In the genomic region with DNA sequence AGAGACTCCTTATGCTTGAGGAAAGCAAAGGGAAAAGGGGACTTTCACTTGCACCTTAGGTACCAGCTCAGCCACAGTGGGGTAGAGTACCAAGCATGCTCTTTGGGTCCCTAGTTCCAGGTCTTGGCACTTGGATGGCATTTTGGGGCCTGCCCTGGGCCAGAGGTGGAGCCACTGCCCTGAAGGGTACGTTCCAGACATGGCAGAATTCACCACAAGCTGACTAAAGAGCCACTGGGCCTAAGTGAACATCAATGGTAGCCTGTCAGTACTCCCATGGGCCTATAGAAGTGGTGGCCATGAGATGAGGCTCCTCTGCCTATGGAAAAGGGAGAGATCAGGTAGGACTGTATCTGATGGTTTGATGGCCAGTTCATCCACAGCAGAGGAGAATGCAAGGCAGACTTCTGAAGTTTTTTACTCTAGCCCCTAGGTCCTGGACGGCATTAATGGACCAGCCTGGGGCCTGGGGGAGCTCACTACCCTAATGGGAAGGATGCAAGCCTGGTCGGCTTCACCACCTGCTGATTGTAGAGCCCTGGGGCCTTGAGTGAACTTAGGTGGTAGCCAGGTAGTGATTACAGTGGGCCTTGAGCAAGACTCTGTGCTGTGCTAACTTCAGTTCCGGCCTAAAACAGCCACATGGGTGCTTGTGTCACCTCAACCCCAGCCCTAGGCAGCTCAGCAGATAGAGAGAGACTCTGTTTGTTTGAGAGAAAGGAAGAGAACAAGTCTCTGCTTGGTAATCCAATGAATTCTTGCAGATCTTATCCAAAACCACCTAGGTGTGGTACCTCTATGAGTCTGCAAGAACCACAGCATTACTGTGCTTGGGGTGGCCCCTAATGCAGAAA, we compare ENCODE assay signal across 20 cellular contexts. TPM values are rescaled to one million over a fixed set of nuclear protein-coding genes. Genes with fewer than 3 reads are reported as not detected.
DNase-seq lines count a peak whose midpoint lies in the region; ATAC-seq lines count a peak whose summit lies in the region.
"Had no signal": no experiment of that assay in that cellular context is flagged by ENCODE, and none has a peak within 500 bp of the region (broad histone marks: within the 10 kb centered on the region; RNA-seq: fewer than 3 reads in every experiment).

No MANE protein-coding gene starts in this region.

- no peak overlapping the region for H3K27ac ChIP-seq in naive thymus-derived CD4-positive, alpha-beta T cell (ENCODE audit: low read depth, low read length)
- H3K27ac ChIP-seq: body of pancreas, thoracic aorta had no signal

- peaks cover 0 to 11% (median 0%) of the 10 kb centered on the region in 7 donors for H3K4me1 Mint-ChIP-seq in naive thymus-derived CD4-positive, alpha-beta T cell

- H3K36me3 ChIP-seq in naive thymus-derived CD4-positive, alpha-beta T cell (ENCODE audit: control insufficient read depth in 2 of 3, insufficient read depth in 3 of 3, low read length in 3 of 3), result no peaks in the 10 kb centered on the region
- H3K36me3 ChIP-seq: thoracic aorta had no signal

- no peak for DNase-seq in activated CD4-positive, CD25-positive, alpha-beta regulatory T cell treated with anti-CD3 and anti-CD28 coated beads, Interleukin-2, amount 50 U/mL, for 72 hours
- DNase-seq in activated naive CD4-positive, alpha-beta T cell treated with anti-CD3 and anti-CD28 coated beads, Interleukin-2, amount 50 U/mL, for 72 hours (ENCODE audit: low spot score in 2 of 2), result peak in 1 of 2 donors; percentile 8
- peak in 5 of 9 donors; percentile 16 to 63 (median 22) for DNase-seq in naive thymus-derived CD4-positive, alpha-beta T cell
- no peak for DNase-seq in activated effector memory CD4-positive, alpha-beta T cell treated with anti-CD3 and anti-CD28 coated beads, Interleukin-2, amount 50 U/mL, for 16 hours
- no peak for DNase-seq in SKM-1 treated with dmso at 0.1 percent for 144 hours (lab: John Stamatoyannopoulos, UW; ENCODE audit: unreplicated experiment)
- DNase-seq: body of pancreas, cortex of kidney, foreskin fibroblast, GDM1, hypothalamus, NCI-H187 treated with DMSO at 0.1 percent for 48 hours, NCI-H446 had no signal

- peaks cover 0 to 2% (median 0%) of the 10 kb centered on the region in 5 donors for H3K27me3 Mint-ChIP-seq in naive thymus-derived CD4-positive, alpha-beta T cell

- peak overlapping the region in 1 of 2 donors; percentile 91 for H3K27ac Mint-ChIP-seq in activated naive CD4-positive, alpha-beta T cell treated with anti-CD3 and anti-CD28 coated beads, Interleukin-2, amount 50 U/mL, for 72 hours
- H3K27ac Mint-ChIP-seq in naive thymus-derived CD4-positive, alpha-beta T cell, result peak overlapping the region in 7 of 9 donors; percentile 4 to 86 (median 46)

- peak overlapping the region in 1 of 10 donors; percentile 30 for H3K4me3 Mint-ChIP-seq in naive thymus-derived CD4-positive, alpha-beta T cell

- peaks cover 0 to 10% of the 10 kb centered on the region in 2 donors for H3K36me3 Mint-ChIP-seq in activated naive CD4-positive, alpha-beta T cell treated with anti-CD3 and anti-CD28 coated beads, Interleukin-2, amount 50 U/mL, for 72 hours
- H3K36me3 Mint-ChIP-seq in naive thymus-derived CD4-positive, alpha-beta T cell, result peaks cover 0 to 9% (median 4%) of the 10 kb centered on the region in 5 donors

- POLR2A ChIA-PET in naive thymus-derived CD4-positive, alpha-beta T cell (lab: Charles Lee), result interaction anchor here (1.2 kb wide), 1 partner anchor 28 kb away, joined by 3 read pairs; a partner anchor contains a TSS

- no peaks in the 10 kb centered on the region for H3K9me3 ChIP-seq in naive thymus-derived CD4-positive, alpha-beta T cell (ENCODE audit: control insufficient read depth in 2 of 3, low read length in 3 of 3)
- H3K9me3 ChIP-seq: body of pancreas, thoracic aorta had no signal

- intact Hi-C loops in naive thymus-derived CD4-positive, alpha-beta T cell (cut with micrococcal nuclease), result no loop called here

- H3K9me3 Mint-ChIP-seq in activated naive CD4-positive, alpha-beta T cell treated with anti-CD3 and anti-CD28 coated beads, Interleukin-2, amount 50 U/mL, for 72 hours, result peaks cover 0 to 4% of the 10 kb centered on the region in 2 donors
- H3K9me3 Mint-ChIP-seq in naive thymus-derived CD4-positive, alpha-beta T cell, result peaks cover 0 to 25% (median 4%) of the 10 kb centered on the region in 11 donors

- no peaks in the 10 kb centered on the region for H3K4me1 ChIP-seq in naive thymus-derived CD4-positive, alpha-beta T cell (ENCODE audit: control insufficient read depth in 2 of 2, insufficient read depth in 2 of 2, low read length in 2 of 2)
- H3K4me1 ChIP-seq: body of pancreas had no signal

- CTCF ChIA-PET in naive thymus-derived CD4-positive, alpha-beta T cell (lab: Charles Lee), result no interaction called here

- H3K4me3 ChIP-seq in naive thymus-derived CD4-positive, alpha-beta T cell (ENCODE audit: low read length), result no peak overlapping the region
- H3K4me3 ChIP-seq: body of pancreas, smooth muscle cell, thoracic aorta had no signal

- peak; percentile 51 to 58 for ATAC-seq in activated CD4-positive, CD25-positive, alpha-beta regulatory T cell treated with anti-CD3 and anti-CD28 coated beads, Interleukin-2, amount 50 U/mL, for 24 hours
- peak; percentile 42 for ATAC-seq in HG03159 (IDR thresholded peaks at IDR 0.05; ENCODE audit: unreplicated experiment)
- ATAC-seq in activated naive CD4-positive, alpha-beta T cell treated with anti-CD3 and anti-CD28 coated beads, Interleukin-2, amount 50 U/mL, for 72 hours, result peak; percentile 86 to 93
- ATAC-seq in naive thymus-derived CD4-positive, alpha-beta T cell, result peak; percentile 45
- no peak for ATAC-seq in GM21528 (IDR thresholded peaks at IDR 0.05; ENCODE audit: low FRiP score, unreplicated experiment)

- no peaks in the 10 kb centered on the region for H3K27me3 ChIP-seq in naive thymus-derived CD4-positive, alpha-beta T cell (ENCODE audit: control insufficient read depth in 2 of 2, insufficient read depth in 2 of 2, low read length in 2 of 2)
- H3K27me3 ChIP-seq: body of pancreas had no signal

RNA-seq across cellular contexts. Expression of a gene that starts 19.8 kb away (rescaled TPM):
- total RNA-seq in activated naive CD4-positive, alpha-beta T cell treated with anti-CD3 and anti-CD28 coated beads, Interleukin-2, amount 50 U/mL, for 72 hours, result not detected
- total RNA-seq in naive thymus-derived CD4-positive, alpha-beta T cell, result not detected
- not detected for polyA plus RNA-seq in naive thymus-derived CD4-positive, alpha-beta T cell
- total RNA-seq: A172; activated CD8-positive, alpha-beta memory T cell treated with anti-CD3 and anti-CD28 coated beads for 36 hours; body of pancreas; smooth muscle cell; thoracic aorta had no signal
- polyA plus RNA-seq: BJ, smooth muscle cell had no signal

RNA-seq across cellular contexts. Expression of a gene that starts 28.6 kb away (rescaled TPM):
- total RNA-seq in activated naive CD4-positive, alpha-beta T cell treated with anti-CD3 and anti-CD28 coated beads, Interleukin-2, amount 50 U/mL, for 72 hours, result not detected
- not detected for total RNA-seq in naive thymus-derived CD4-positive, alpha-beta T cell
- polyA plus RNA-seq in naive thymus-derived CD4-positive, alpha-beta T cell, result not detected
- total RNA-seq: A172; activated CD8-positive, alpha-beta memory T cell treated with anti-CD3 and anti-CD28 coated beads for 36 hours; body of pancreas; smooth muscle cell; thoracic aorta had no signal
- polyA plus RNA-seq: BJ, smooth muscle cell had no signal

RNA-seq across cellular contexts. Expression of a gene that starts 28.7 kb away (rescaled TPM):
- total RNA-seq in activated naive CD4-positive, alpha-beta T cell treated with anti-CD3 and anti-CD28 coated beads, Interleukin-2, amount 50 U/mL, for 72 hours, result 10 to 100 TPM; 24.2 to 34.0 TPM
- 10 to 100 TPM; 43.1 to 59.1 (median 45.4) TPM for total RNA-seq in naive thymus-derived CD4-positive, alpha-beta T cell
- 10 to 100 TPM; 23.3 to 45.3 TPM for polyA plus RNA-seq in naive thymus-derived CD4-positive, alpha-beta T cell

Comparison
In these comparisons a context has a peak if more than half of its experiments do, and no peak if none do; other contexts are left out.
1. DNase-seq: peak in naive thymus-derived CD4-positive, alpha-beta T cell (5 of 9); none in activated CD4-positive, CD25-positive, alpha-beta regulatory T cell treated with anti-CD3 and anti-CD28 coated beads, Interleukin-2, amount 50 U/mL, for 72 hours (single experiment), activated effector memory CD4-positive, alpha-beta T cell treated with anti-CD3 and anti-CD28 coated beads, Interleukin-2, amount 50 U/mL, for 16 hours (single experiment) and SKM-1 treated with dmso at 0.1 percent for 144 hours (single experiment).